Comparison of ENCODE assay signal across 7 cellular contexts in genomic region chr1:89997152-89997551, GRCh38. TPM values are rescaled to one million over a fixed set of nuclear protein-coding genes. Genes with fewer than 3 reads are reported as not detected.
DNase-seq lines count a peak whose midpoint lies in the region; ATAC-seq, FAIRE-seq and TF ChIP-seq lines count a peak whose summit lies in the region.
"Not testable (repeated sequence)": the region's sequence is repeated elsewhere in the genome, so short reads cannot be mapped to it uniquely, and the experiment has no call there.

No MANE protein-coding gene starts in this region.

- not testable (repeated sequence) for H2AFZ ChIP-seq in astrocyte (ENCODE audit: low read depth, low read length); mesenchymal stem cell (ENCODE audit: low read depth, low read length)

- not testable (repeated sequence) for H3K18ac ChIP-seq in mesenchymal stem cell (ENCODE audit: low read depth in 1 of 2, low read length in 2 of 2)

- H3K9me3 ChIP-seq in DOHH2 (ENCODE audit: control insufficient read depth, insufficient read depth, low read length); astrocyte (ENCODE audit: insufficient read depth, low read depth, low read length); esophagus squamous epithelium; mesenchymal stem cell (ENCODE audit: control insufficient read depth, low read length): not testable (repeated sequence)

- not testable (repeated sequence) for H3K27me3 Mint-ChIP-seq in WTC11 (ENCODE audit: low read depth); astrocyte (ENCODE audit: low read depth, unreplicated experiment); osteocyte (ENCODE audit: unreplicated experiment)

- not testable (repeated sequence) for H2BK120ac ChIP-seq in mesenchymal stem cell (ENCODE audit: low read depth, low read length)

- H3K23ac ChIP-seq in mesenchymal stem cell (ENCODE audit: low read length in 2 of 2): not testable (repeated sequence)

- DNase-seq in NB4 (ENCODE audit: low read depth); WTC11 (ENCODE audit: low spot score); astrocyte (ENCODE audit: low read depth); esophagus squamous epithelium (lab: John Stamatoyannopoulos, UW); mesenchymal stem cell; osteocyte (ENCODE audit: extremely low spot score, unreplicated experiment): not testable (repeated sequence)

- H3K79me1 ChIP-seq in mesenchymal stem cell (replicated peaks; ENCODE audit: low read length, poor library complexity, severe bottlenecking): not testable (repeated sequence)

- H2AK5ac ChIP-seq in mesenchymal stem cell (ENCODE audit: low read length, severe bottlenecking): not testable (repeated sequence)

- not testable (repeated sequence) for H4K20me1 ChIP-seq in DOHH2 (ENCODE audit: control insufficient read depth, insufficient read depth, low read depth, low read length)
- H4K20me1 ChIP-seq in astrocyte (ENCODE audit: insufficient read depth, low read length): peaks cover 53% of the 10 kb centered on the region

- not testable (repeated sequence) for H3K9ac ChIP-seq in astrocyte (ENCODE audit: low read length)
- H3K9ac ChIP-seq in mesenchymal stem cell (ENCODE audit: low read length): peak overlapping the region; percentile 98

- H3K9me2 ChIP-seq in DOHH2 (replicated peaks; ENCODE audit: control insufficient read depth, low read length): not testable (repeated sequence)

- H3K9me3 Mint-ChIP-seq in WTC11; astrocyte (ENCODE audit: unreplicated experiment); osteocyte (ENCODE audit: unreplicated experiment): not testable (repeated sequence)

- H3K4me2 ChIP-seq in DOHH2 (ENCODE audit: low read length) (peak overlapping the region; percentile 76), astrocyte (ENCODE audit: low read length) (peak overlapping the region; percentile 87)
- H3K4me2 ChIP-seq in mesenchymal stem cell (ENCODE audit: low read length, poor library complexity, severe bottlenecking): not testable (repeated sequence)

- FAIRE-seq in astrocyte (lab: Jason Lieb, UNC): not testable (repeated sequence)

- not testable (repeated sequence) for ATAC-seq in WTC11

- H3K4me1 ChIP-seq in DOHH2 (ENCODE audit: control insufficient read depth, low read length) (peaks cover 25% of the 10 kb centered on the region), astrocyte (ENCODE audit: insufficient read depth, low read length) (peaks cover 20% of the 10 kb centered on the region), esophagus squamous epithelium (peaks cover 9 to 72% (median 22%) of the 10 kb centered on the region in 3 donors)
- not testable (repeated sequence) for H3K4me1 ChIP-seq in mesenchymal stem cell (ENCODE audit: control insufficient read depth, insufficient read depth, low read depth, low read length)

- peak overlapping the region; percentile 79; the same call in 1 of the 2 replicates for H3K4me3 ChIP-seq in DOHH2 (ENCODE audit: low read length)
- H3K4me3 ChIP-seq in NB4 (ENCODE audit: low read depth, low read length): peak overlapping the region; percentile 84
- H3K4me3 ChIP-seq in astrocyte (ENCODE audit: insufficient read depth, low read depth, low read length): peak overlapping the region; percentile 83
- H3K4me3 ChIP-seq in esophagus squamous epithelium: peak overlapping the region in 3 of 4 donors; percentile 76 to 91 (median 87)
- peak overlapping the region in 1 of 2 experiments; percentile 92 for H3K4me3 ChIP-seq in mesenchymal stem cell (ENCODE audit: insufficient read depth in 1 of 2, low read depth in 1 of 2, low read length in 2 of 2)

- H3K79me2 ChIP-seq in DOHH2 (ENCODE audit: control insufficient read depth, low read length) (peaks cover 72% of the 10 kb centered on the region), astrocyte (ENCODE audit: insufficient read depth, low read length) (peaks cover 72% of the 10 kb centered on the region)

- H3K14ac ChIP-seq in mesenchymal stem cell (ENCODE audit: low read length in 2 of 2): not testable (repeated sequence)

- not testable (repeated sequence) for H4K91ac ChIP-seq in mesenchymal stem cell (ENCODE audit: low read length)

- POLR2A ChIA-PET in WTC11 (lab: Charles Lee): not testable (repeated sequence)

- not testable (repeated sequence) for H3K27ac Mint-ChIP-seq in WTC11; astrocyte (ENCODE audit: unreplicated experiment); osteocyte (ENCODE audit: unreplicated experiment)

- not testable (repeated sequence) for H2BK15ac ChIP-seq in mesenchymal stem cell (ENCODE audit: low read depth, poor library complexity, severe bottlenecking)

- not testable (repeated sequence) for H2BK5ac ChIP-seq in mesenchymal stem cell (ENCODE audit: low read depth, low read length, poor library complexity, severe bottlenecking)

- not testable (repeated sequence) for H4K8ac ChIP-seq in mesenchymal stem cell (ENCODE audit: low read length)

- H3K36me3 Mint-ChIP-seq in WTC11: peaks cover 15% of the 10 kb centered on the region
- not testable (repeated sequence) for H3K36me3 Mint-ChIP-seq in astrocyte (ENCODE audit: low read depth, unreplicated experiment)
- peaks cover 19% of the 10 kb centered on the region for H3K36me3 Mint-ChIP-seq in osteocyte (ENCODE audit: unreplicated experiment)

- H3K36me3 ChIP-seq in DOHH2 (ENCODE audit: control insufficient read depth, low read length) (peaks cover 46% of the 10 kb centered on the region), esophagus squamous epithelium (peaks cover 0 to 25% (median 0%) of the 10 kb centered on the region in 3 donors), mesenchymal stem cell (ENCODE audit: control insufficient read depth in 1 of 2, insufficient read depth in 2 of 2, low read depth in 1 of 2, low read length in 2 of 2) (peaks cover 0 to 22% of the 10 kb centered on the region in 2 experiments)
- H3K36me3 ChIP-seq in astrocyte (ENCODE audit: insufficient read depth, low read length): not testable (repeated sequence)

- peak overlapping the region; percentile 99 for H3K4me3 Mint-ChIP-seq in WTC11
- H3K4me3 Mint-ChIP-seq in astrocyte (ENCODE audit: unreplicated experiment): peak overlapping the region; percentile 95
- peak overlapping the region; percentile 99 for H3K4me3 Mint-ChIP-seq in osteocyte (ENCODE audit: unreplicated experiment)

- H3K4ac ChIP-seq in mesenchymal stem cell (ENCODE audit: low read depth in 1 of 2, low read length in 2 of 2): not testable (repeated sequence)

- TF ChIP-seq POLR2A in NB4 (IDR thresholded peaks at IDR 0.05; ENCODE audit: extremely low read depth, insufficient read length); esophagus squamous epithelium (IDR thresholded peaks at IDR 0.05): not testable (repeated sequence)

- intact Hi-C loops in esophagus squamous epithelium (cut with DNase I): not testable (repeated sequence)

- 82 to 92% methylated on average over 4 of the region's 4 CpGs for WGBS in esophagus squamous epithelium, 2 donors
- 96% methylated on average over 4 of the region's 4 CpGs for WGBS in mesenchymal stem cell

- not testable (repeated sequence) for H3K27me3 ChIP-seq in DOHH2 (ENCODE audit: control insufficient read depth, low read length); astrocyte (ENCODE audit: insufficient read depth, low read length); esophagus squamous epithelium; mesenchymal stem cell (ENCODE audit: control insufficient read depth in 1 of 2, insufficient read depth in 1 of 2, low read length in 2 of 2)

- TF ChIP-seq CTCF in DOHH2 (IDR thresholded peaks at IDR 0.05; ENCODE audit: low read depth, low read length, poor library complexity, severe bottlenecking); NB4 (IDR thresholded peaks at IDR 0.05; ENCODE audit: low read depth, low read length); WTC11 (IDR thresholded peaks at IDR 0.05); astrocyte (IDR thresholded peaks at IDR 0.05; ENCODE audit: insufficient read depth, low read depth, low read length); esophagus squamous epithelium (IDR thresholded peaks at IDR 0.05); osteocyte (IDR thresholded peaks at IDR 0.05): not testable (repeated sequence)

- not testable (repeated sequence) for H3F3A ChIP-seq in DOHH2 (ENCODE audit: control insufficient read depth, insufficient read depth)

- CTCF ChIA-PET in WTC11 (lab: Charles Lee): not testable (repeated sequence)

- peaks cover 44% of the 10 kb centered on the region for H3K4me1 Mint-ChIP-seq in WTC11
- H3K4me1 Mint-ChIP-seq in astrocyte (ENCODE audit: low read depth, unreplicated experiment): peaks cover 21% of the 10 kb centered on the region
- peaks cover 33% of the 10 kb centered on the region for H3K4me1 Mint-ChIP-seq in osteocyte (ENCODE audit: unreplicated experiment)

- H3K27ac ChIP-seq in DOHH2 (ENCODE audit: low read depth, low read length); astrocyte (ENCODE audit: low read depth, low read length); mesenchymal stem cell (ENCODE audit: low read length, poor library complexity, severe bottlenecking): not testable (repeated sequence)
- H3K27ac ChIP-seq in esophagus squamous epithelium: peak overlapping the region in 1 of 4 donors; percentile 98

- not testable (repeated sequence) for H2BK12ac ChIP-seq in mesenchymal stem cell (ENCODE audit: low read length in 2 of 2)

RNA-seq across cellular contexts. Expression of gene ZNF326, which starts 2.2 kb away (rescaled TPM):
- total RNA-seq in WTC11 (2021): 27.8 to 32.7 TPM (median 28.5 TPM) in 3 replicates
- 24.6 and 27.7 TPM in 2 replicates for total RNA-seq in astrocyte
- 10 to 100 TPM in 3 of 4 donors, 1 to 10 TPM in 1; 7.9 to 25.3 (median 18.8) TPM for total RNA-seq in esophagus squamous epithelium
- polyA plus RNA-seq in mesenchymal stem cell (2013, experiment 1 of 2): 15.3 TPM
- 15.0 TPM for polyA plus RNA-seq in mesenchymal stem cell (2013, experiment 2 of 2)
- total RNA-seq in osteocyte: 28.3 and 33.4 TPM in 2 replicates
